Comparison of ENCODE assay signal across 21 cellular contexts in genomic region chr5:55932700-55933099, GRCh38.
DNase-seq lines count a peak whose midpoint lies in the region; ATAC-seq, FAIRE-seq and TF ChIP-seq lines count a peak whose summit lies in the region.
"Had no signal": no experiment of that assay in that cellular context is flagged by ENCODE, and none has a peak within 500 bp of the region (broad histone marks: within the 10 kb centered on the region; RNA-seq: fewer than 3 reads in every experiment).

No MANE protein-coding gene starts in this region.

- no peak overlapping the region for H3K4me3 ChIP-seq in HepG2 (replicated peaks in 1 of 3; ENCODE audit: insufficient read depth in 1 of 3, low read depth in 2 of 3, low read length in 3 of 3)
- no peak overlapping the region for H3K4me3 ChIP-seq in naive thymus-derived CD4-positive, alpha-beta T cell (ENCODE audit: low read length)
- H3K4me3 ChIP-seq: GM23338, HAP-1 had no signal

- no peaks in the 10 kb centered on the region for H3K9me3 ChIP-seq in CD4-positive, alpha-beta T cell (ENCODE audit: control insufficient read depth, low read length)
- H3K9me3 ChIP-seq in T-helper 17 cell (ENCODE audit: control insufficient read depth, low read length, poor library complexity, severe bottlenecking) = no peaks in the 10 kb centered on the region
- no peaks in the 10 kb centered on the region for H3K9me3 ChIP-seq in HepG2 (ENCODE audit: low read length)
- no peaks in the 10 kb centered on the region for H3K9me3 ChIP-seq in naive thymus-derived CD4-positive, alpha-beta T cell (ENCODE audit: control insufficient read depth in 2 of 3, low read length in 3 of 3)
- H3K9me3 ChIP-seq: HAP-1 had no signal

- no peak for TF ChIP-seq CTCF in CD4-positive, alpha-beta T cell (IDR thresholded peaks at IDR 0.05)
- TF ChIP-seq CTCF in HepG2 (CRISPR knock-in tag; IDR thresholded peaks at IDR 0.05) = no peak

- no peak overlapping the region for H3K27ac ChIP-seq in CD4-positive, alpha-beta T cell (ENCODE audit: low read depth, low read length)
- peak overlapping the region; percentile 92 for H3K27ac ChIP-seq in HepG2 (ENCODE audit: extremely low read length, insufficient read depth, low read length)
- H3K27ac ChIP-seq in naive thymus-derived CD4-positive, alpha-beta T cell (ENCODE audit: low read depth, low read length) = no peak overlapping the region

- 98% methylated on average over 4 of the region's 4 CpGs for WGBS in HepG2 (ENCODE audit: low lambda C conversion rate)

- no peak overlapping the region for H2AFZ ChIP-seq in HepG2 (ENCODE audit: low read length)
- H2AFZ ChIP-seq: GM23338 had no signal

- 0 out of 4 replicates have a peak, but pooled peaks of 1 of the 2 experiments have one; percentile 37 for TF ChIP-seq POLR2A in HepG2 (IDR thresholded peaks at IDR 0.05; ENCODE audit: insufficient read depth in 1 of 2, low read depth in 2 of 2, low read length in 2 of 2)

- no peak for TF ChIP-seq EP300 in HepG2 (IDR thresholded peaks at IDR 0.05; ENCODE audit: low read depth in 2 of 2, low read length in 2 of 2)
- TF ChIP-seq EP300 in HepG2 (CRISPR knock-in tag; IDR thresholded peaks at IDR 0.05; ENCODE audit: borderline replicate concordance) = no peak

- peak overlapping the region; percentile 57 for H3K27ac Mint-ChIP-seq in CD4-positive, alpha-beta T cell
- H3K27ac Mint-ChIP-seq in T-helper 17 cell = peak overlapping the region; percentile 87
- H3K27ac Mint-ChIP-seq in naive thymus-derived CD4-positive, alpha-beta T cell = peak overlapping the region in 5 of 9 donors; percentile 50 to 77 (median 64)
- H3K27ac Mint-ChIP-seq: B cell, GM23338 had no signal

- no peak for DNase-seq in CD4-positive, alpha-beta T cell
- DNase-seq in T-helper 17 cell (no peak), HepG2 (ENCODE audit: low spot score) (no peak), NCI-H2029 (lab: John Stamatoyannopoulos, UW) (no peak), GOT3 (lab: John Stamatoyannopoulos, UW) (no peak), HUDEP-2 (lab: John Stamatoyannopoulos, UW; ENCODE audit: unreplicated experiment in 76 of 76) (no peak), NCI-H2196 treated with DMSO at 0.1 percent for 48 hours (lab: John Stamatoyannopoulos, UW; ENCODE audit: unreplicated experiment) (no peak)
- no peak for DNase-seq in naive thymus-derived CD4-positive, alpha-beta T cell
- DNase-seq: C1 segment of cervical spinal cord; CD4-positive, alpha-beta memory T cell; DMS153; DMS79 treated with DMSO at 0.1 percent for 48 hours; EL; IMR-90 had no signal

- BruUV-seq in HepG2 (replicated peaks; lab: Mats Ljungman, UMichigan) = no TSS peak

- H3K27me3 ChIP-seq in CD4-positive, alpha-beta T cell (ENCODE audit: control insufficient read depth, insufficient read depth, low read length) = no peaks in the 10 kb centered on the region
- no peaks in the 10 kb centered on the region for H3K27me3 ChIP-seq in HepG2 (ENCODE audit: control insufficient read depth in 1 of 2, insufficient read depth in 2 of 2, low read length in 2 of 2)
- no peaks in the 10 kb centered on the region for H3K27me3 ChIP-seq in naive thymus-derived CD4-positive, alpha-beta T cell (ENCODE audit: control insufficient read depth in 2 of 2, insufficient read depth in 2 of 2, low read length in 2 of 2)

- H3K4me2 ChIP-seq in HepG2 (ENCODE audit: low read depth, low read length) = no peak overlapping the region
- H3K4me2 ChIP-seq: GM23338 had no signal

- TF ChIP-seq RAD21 in HepG2 (CRISPR knock-in tag; IDR thresholded peaks at IDR 0.05) = no peak

- H3K4me1 ChIP-seq in HepG2 (ENCODE audit: insufficient read depth, low read length) = peaks cover 83% of the 10 kb centered on the region
- no peaks in the 10 kb centered on the region for H3K4me1 ChIP-seq in naive thymus-derived CD4-positive, alpha-beta T cell (ENCODE audit: control insufficient read depth in 2 of 2, insufficient read depth in 2 of 2, low read length in 2 of 2)
- H3K4me1 ChIP-seq: HAP-1 had no signal

- no peak overlapping the region for H3K9ac ChIP-seq in HepG2 (ENCODE audit: insufficient read depth, low read depth, low read length)

- FAIRE-seq in HepG2 (lab: Jason Lieb, UNC) = no peak
- FAIRE-seq: D721Med, G401.6, GM12891, HTR-8/SVneo had no signal

- intact Hi-C loops in CD4-positive, alpha-beta T cell (cut with DNase I, micrococcal nuclease) = no loop called here
- intact Hi-C loops in HepG2 (cut with micrococcal nuclease; ENCODE audit: unreplicated experiment) = loop anchor here (10.0 kb wide), 3 partner anchors 532 to 902 kb away; partner anchors contain the start of gene CDC20B
- intact Hi-C loops in naive thymus-derived CD4-positive, alpha-beta T cell (cut with micrococcal nuclease) = loop anchor here (10.0 kb wide), 2 partner anchors 542 to 608 kb away; no protein-coding TSS in a partner anchor

- ATAC-seq in CD4-positive, alpha-beta T cell (ENCODE audit: poor library complexity) = no peak
- no peak for ATAC-seq in T-helper 17 cell
- ATAC-seq in HepG2 = no peak
- no peak for ATAC-seq in naive thymus-derived CD4-positive, alpha-beta T cell
- ATAC-seq: GM23338 had no signal

- peaks cover 20% of the 10 kb centered on the region for H3K4me1 Mint-ChIP-seq in CD4-positive, alpha-beta T cell (ENCODE audit: low read depth)
- no peaks in the 10 kb centered on the region for H3K4me1 Mint-ChIP-seq in T-helper 17 cell
- peaks cover 0 to 18% (median 11%) of the 10 kb centered on the region in 7 donors for H3K4me1 Mint-ChIP-seq in naive thymus-derived CD4-positive, alpha-beta T cell
- H3K4me1 Mint-ChIP-seq: B cell, GM23338 had no signal

- H3K4me3 Mint-ChIP-seq in CD4-positive, alpha-beta T cell = no peak overlapping the region
- H3K4me3 Mint-ChIP-seq in T-helper 17 cell = no peak overlapping the region
- no peak overlapping the region for H3K4me3 Mint-ChIP-seq in naive thymus-derived CD4-positive, alpha-beta T cell
- H3K4me3 Mint-ChIP-seq: B cell; CD4-positive, alpha-beta memory T cell; GM23338 had no signal

- CTCF ChIA-PET in CD4-positive, alpha-beta T cell (lab: Charles Lee) = interaction anchor here (1.3 to 1.4 kb wide), 2 partner anchors 9 to 268 kb away, joined by 4 read pairs; no protein-coding TSS in a partner anchor
- CTCF ChIA-PET in HepG2 (lab: Yijun Ruan, JAX; ENCODE audit: low intra/inter-chr PET ratio, low total read pairs) = no interaction called here
- CTCF ChIA-PET in naive thymus-derived CD4-positive, alpha-beta T cell (lab: Charles Lee) = interaction anchor here (0.5 to 1.1 kb wide), 4 partner anchors 30 to 1566 kb away, joined by 3 to 6 read pairs (median 4); no protein-coding TSS in a partner anchor

- H3K36me3 ChIP-seq in HepG2 (replicated peaks in 1 of 2; ENCODE audit: control insufficient read depth in 1 of 2, insufficient read depth in 2 of 2, low read length in 2 of 2) = no peaks in the 10 kb centered on the region
- H3K36me3 ChIP-seq in naive thymus-derived CD4-positive, alpha-beta T cell (ENCODE audit: control insufficient read depth in 2 of 3, insufficient read depth in 3 of 3, low read length in 3 of 3) = no peaks in the 10 kb centered on the region
- H3K36me3 ChIP-seq: HAP-1 had no signal

- H4K20me1 ChIP-seq in HepG2 (ENCODE audit: insufficient read depth, low read length) = no peaks in the 10 kb centered on the region

- H3K27me3 Mint-ChIP-seq in CD4-positive, alpha-beta T cell = no peaks in the 10 kb centered on the region
- H3K27me3 Mint-ChIP-seq in T-helper 17 cell = no peaks in the 10 kb centered on the region
- no peaks in the 10 kb centered on the region for H3K27me3 Mint-ChIP-seq in naive thymus-derived CD4-positive, alpha-beta T cell
- H3K27me3 Mint-ChIP-seq: CD4-positive, alpha-beta memory T cell had no signal

- no peaks in the 10 kb centered on the region for H3K9me3 Mint-ChIP-seq in CD4-positive, alpha-beta T cell
- peaks cover 0 to 4% (median 0%) of the 10 kb centered on the region in 11 donors for H3K9me3 Mint-ChIP-seq in naive thymus-derived CD4-positive, alpha-beta T cell
- H3K9me3 Mint-ChIP-seq: GM23338 had no signal

- no peaks in the 10 kb centered on the region for H3K79me2 ChIP-seq in HepG2 (ENCODE audit: insufficient read depth, low read length)

- H3K36me3 Mint-ChIP-seq in CD4-positive, alpha-beta T cell (ENCODE audit: low read depth) = peaks cover 19% of the 10 kb centered on the region
- H3K36me3 Mint-ChIP-seq in T-helper 17 cell (ENCODE audit: low read depth) = peaks cover 4% of the 10 kb centered on the region
- H3K36me3 Mint-ChIP-seq in naive thymus-derived CD4-positive, alpha-beta T cell = peaks cover 0 to 5% (median 1%) of the 10 kb centered on the region in 5 donors

- in situ Hi-C loops in HepG2 (cut with HindIII; ENCODE audit: extremely low pct_ligation_motif_present, low pct_unique_long_range_greater_than_20kb) = loop anchor here (25.0 kb wide), 1 partner anchor 905 kb away; no protein-coding TSS in a partner anchor

- POLR2A ChIA-PET in CD4-positive, alpha-beta T cell (lab: Charles Lee) = interaction anchor here (0.7 to 1.7 kb wide), 4 partner anchors 10 to 268 kb away, joined by 3 to 5 read pairs (median 4); no protein-coding TSS in a partner anchor
- POLR2A ChIA-PET in HepG2 (lab: Yijun Ruan, JAX) = interaction anchor here (1.3 kb wide), 1 partner anchor 191 kb away, joined by 5 read pairs; no protein-coding TSS in a partner anchor
- POLR2A ChIA-PET in naive thymus-derived CD4-positive, alpha-beta T cell (lab: Charles Lee) = interaction anchor here (1.5 kb wide), 1 partner anchor 9 kb away, joined by 4 read pairs; no protein-coding TSS in a partner anchor

TF ChIP-seq in HepG2, 621 proteins besides CTCF, POLR2A, EP300 and RAD21:
- no peak for TF ChIP-seq BCL6 (CRISPR knock-in tag; IDR thresholded peaks at IDR 0.05)
- TF ChIP-seq ZNF121 (CRISPR knock-in tag; IDR thresholded peaks at IDR 0.05) = peak; percentile 88

Comparison
In these comparisons a context has a peak if more than half of its experiments do, and no peak if none do; other contexts are left out.
1. intact Hi-C loops: an anchor here in HepG2 (10.0 kb wide) and naive thymus-derived CD4-positive, alpha-beta T cell (10.0 kb wide); none called in CD4-positive, alpha-beta T cell.